In genomic region chr16:54287018-54287757, GRCh38 we compare ENCODE assay signal across 1 cellular context.
TF ChIP-seq lines count a peak whose summit lies in the region.

No MANE protein-coding gene starts in this region.

TF ChIP-seq in SK-N-SH treated with all-trans-retinoic acid at 6 μM for 48 hours, 23 proteins besides CTCF, POLR2A, EP300 and RAD21 (continued from another document):
- TF ChIP-seq PATZ1 (CRISPR knock-in tag; IDR thresholded peaks at IDR 0.05; ENCODE audit: borderline replicate concordance) (no peak), CSRNP3 (CRISPR knock-in tag; IDR thresholded peaks at IDR 0.05) (no peak), ISL1 (CRISPR knock-in tag; IDR thresholded peaks at IDR 0.05) (no peak), ZFP30 (CRISPR knock-in tag; IDR thresholded peaks at IDR 0.05) (no peak)
